ENCODE assay signal across 1 cellular context in the genomic region with DNA sequence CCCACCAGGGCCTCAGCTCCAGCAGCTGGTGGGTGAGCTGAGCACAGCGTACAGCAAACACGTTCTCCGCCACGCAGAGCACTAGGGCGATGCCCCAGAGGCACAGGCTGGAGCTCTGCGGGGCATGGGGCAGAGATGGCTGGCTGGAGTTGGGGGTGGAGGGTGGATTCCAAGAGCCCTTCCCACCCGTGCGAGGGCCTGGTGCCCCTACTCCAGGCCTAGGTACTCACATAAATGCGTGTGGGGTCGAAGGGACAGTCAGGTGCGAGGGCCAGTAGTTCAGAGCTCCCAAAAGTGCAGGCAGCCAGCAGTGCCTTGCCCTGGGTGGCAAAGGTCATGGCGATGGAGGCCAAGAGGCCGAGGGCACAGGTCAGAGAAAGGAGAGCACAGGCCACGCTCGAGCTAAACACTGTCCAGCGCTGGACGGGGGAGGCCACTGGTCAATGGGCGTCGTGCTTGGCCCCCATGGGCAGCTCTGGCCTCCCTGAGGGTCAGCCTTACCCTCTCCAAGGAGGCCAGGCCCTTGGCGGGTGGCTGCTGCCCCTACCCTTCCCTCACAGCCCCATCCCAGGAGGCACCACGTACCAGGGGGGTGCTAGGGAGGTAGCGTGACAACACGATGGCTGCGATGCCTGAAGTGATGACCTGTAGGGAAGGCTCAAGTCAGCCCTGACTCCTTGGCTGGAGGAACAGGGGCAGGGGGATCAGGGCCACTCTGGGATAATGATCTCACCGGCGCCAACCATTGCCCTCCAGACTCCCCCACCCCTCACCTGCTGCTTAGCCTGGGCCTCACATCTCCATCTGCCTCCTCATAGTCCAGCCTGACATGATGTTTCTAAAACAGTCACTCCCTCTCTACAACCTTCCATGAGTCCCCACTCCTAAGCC.
TF ChIP-seq lines count a peak whose summit lies in the region.

No MANE protein-coding gene starts in this region.

TF ChIP-seq in K562, 482 proteins besides CTCF, POLR2A, EP300 and RAD21:
- TF ChIP-seq, protein P1, sequence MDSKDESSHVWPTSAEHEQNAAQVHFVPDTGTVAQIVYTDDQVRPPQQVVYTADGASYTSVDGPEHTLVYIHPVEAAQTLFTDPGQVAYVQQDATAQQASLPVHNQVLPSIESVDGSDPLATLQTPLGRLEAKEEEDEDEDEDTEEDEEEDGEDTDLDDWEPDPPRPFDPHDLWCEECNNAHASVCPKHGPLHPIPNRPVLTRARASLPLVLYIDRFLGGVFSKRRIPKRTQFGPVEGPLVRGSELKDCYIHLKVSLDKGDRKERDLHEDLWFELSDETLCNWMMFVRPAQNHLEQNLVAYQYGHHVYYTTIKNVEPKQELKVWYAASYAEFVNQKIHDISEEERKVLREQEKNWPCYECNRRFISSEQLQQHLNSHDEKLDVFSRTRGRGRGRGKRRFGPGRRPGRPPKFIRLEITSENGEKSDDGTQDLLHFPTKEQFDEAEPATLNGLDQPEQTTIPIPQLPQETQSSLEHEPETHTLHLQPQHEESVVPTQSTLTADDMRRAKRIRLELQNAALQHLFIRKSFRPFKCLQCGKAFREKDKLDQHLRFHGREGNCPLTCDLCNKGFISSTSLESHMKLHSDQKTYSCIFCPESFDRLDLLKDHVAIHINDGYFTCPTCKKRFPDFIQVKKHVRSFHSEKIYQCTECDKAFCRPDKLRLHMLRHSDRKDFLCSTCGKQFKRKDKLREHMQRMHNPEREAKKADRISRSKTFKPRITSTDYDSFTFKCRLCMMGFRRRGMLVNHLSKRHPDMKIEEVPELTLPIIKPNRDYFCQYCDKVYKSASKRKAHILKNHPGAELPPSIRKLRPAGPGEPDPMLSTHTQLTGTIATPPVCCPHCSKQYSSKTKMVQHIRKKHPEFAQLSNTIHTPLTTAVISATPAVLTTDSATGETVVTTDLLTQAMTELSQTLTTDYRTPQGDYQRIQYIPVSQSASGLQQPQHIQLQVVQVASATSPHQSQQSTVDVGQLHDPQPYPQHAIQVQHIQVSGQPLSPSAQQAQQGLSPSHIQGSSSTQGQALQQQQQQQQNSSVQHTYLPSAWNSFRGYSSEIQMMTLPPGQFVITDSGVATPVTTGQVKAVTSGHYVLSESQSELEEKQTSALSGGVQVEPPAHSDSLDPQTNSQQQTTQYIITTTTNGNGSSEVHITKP (IDR thresholded peaks at IDR 0.05; ENCODE audit: partially characterized antibody) = peak; percentile 45
- TF ChIP-seq PRMT5 (CRISPR knock-in tag; IDR thresholded peaks at IDR 0.05) = 0 out of 2 replicates have a peak, but pooled peaks have one; percentile 26
- TF ChIP-seq, protein P2, sequence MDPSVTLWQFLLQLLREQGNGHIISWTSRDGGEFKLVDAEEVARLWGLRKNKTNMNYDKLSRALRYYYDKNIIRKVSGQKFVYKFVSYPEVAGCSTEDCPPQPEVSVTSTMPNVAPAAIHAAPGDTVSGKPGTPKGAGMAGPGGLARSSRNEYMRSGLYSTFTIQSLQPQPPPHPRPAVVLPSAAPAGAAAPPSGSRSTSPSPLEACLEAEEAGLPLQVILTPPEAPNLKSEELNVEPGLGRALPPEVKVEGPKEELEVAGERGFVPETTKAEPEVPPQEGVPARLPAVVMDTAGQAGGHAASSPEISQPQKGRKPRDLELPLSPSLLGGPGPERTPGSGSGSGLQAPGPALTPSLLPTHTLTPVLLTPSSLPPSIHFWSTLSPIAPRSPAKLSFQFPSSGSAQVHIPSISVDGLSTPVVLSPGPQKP (CRISPR knock-in tag; IDR thresholded peaks at IDR 0.05) = no peak
